ENCODE assay signal across 14 cellular contexts in the genomic region with DNA sequence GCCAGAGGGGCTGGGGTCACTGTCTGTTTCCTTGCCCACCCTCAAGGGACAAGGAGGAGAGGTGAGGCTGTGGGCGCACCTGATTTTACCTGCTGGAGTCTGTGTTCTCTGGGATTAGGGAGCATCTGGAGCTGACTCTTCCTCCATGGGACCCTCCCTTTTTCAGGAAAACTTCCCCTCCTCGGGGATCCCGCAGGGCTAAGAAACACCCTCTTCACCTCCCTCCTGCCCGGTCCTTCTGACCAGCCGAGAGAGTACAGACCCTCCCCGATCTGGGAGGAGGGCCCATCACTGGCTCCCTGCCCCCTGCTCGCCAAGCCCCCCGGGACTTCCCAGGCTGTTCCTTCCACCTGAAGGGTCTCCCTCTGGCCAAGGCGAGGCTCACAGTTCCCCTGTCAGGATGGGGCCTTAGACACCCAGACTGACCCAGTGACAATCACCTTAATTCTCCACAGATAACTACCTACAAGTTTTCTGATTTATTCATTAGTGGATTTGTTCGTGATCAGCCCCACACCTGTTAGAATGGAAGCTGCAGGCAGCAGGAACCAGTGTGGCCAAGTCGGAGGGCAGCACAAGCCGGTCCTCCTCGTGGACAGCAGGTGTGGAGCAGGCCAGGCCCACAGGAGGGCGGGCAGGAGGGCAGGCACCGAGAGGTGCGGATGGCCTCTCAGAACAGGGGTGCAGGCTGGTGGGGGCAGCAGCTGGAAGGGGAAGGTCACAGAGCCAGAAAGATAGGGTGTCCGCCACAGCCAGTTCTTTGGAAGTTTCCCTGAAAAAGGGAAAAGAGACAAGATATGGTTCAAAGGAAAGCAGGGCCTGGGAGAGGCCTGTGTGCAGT. TPM values are rescaled to one million over a fixed set of nuclear protein-coding genes. Genes with fewer than 3 reads are reported as not detected.
DNase-seq lines count a peak whose midpoint lies in the region; ATAC-seq and TF ChIP-seq lines count a peak whose summit lies in the region.
"Had no signal": no experiment of that assay in that cellular context is flagged by ENCODE, and none has a peak within 500 bp of the region (broad histone marks: within the 10 kb centered on the region; RNA-seq: fewer than 3 reads in every experiment).

No MANE protein-coding gene starts in this region.

- no peak for TF ChIP-seq CTCF in sigmoid colon (IDR thresholded peaks at IDR 0.05)

- WGBS in sigmoid colon, 2 donors, result 69 to 91% methylated on average over 17 of the region's 17 CpGs

- H3K36me3 ChIP-seq in sigmoid colon, result no peaks in the 10 kb centered on the region
- H3K36me3 ChIP-seq: tibial nerve had no signal

- TF ChIP-seq POLR2A in sigmoid colon (IDR thresholded peaks at IDR 0.05), result no peak

- peaks cover 0 to 32% (median 30%) of the 10 kb centered on the region in 4 donors for H3K4me1 ChIP-seq in sigmoid colon

- intact Hi-C loops in cardiac septum (cut with DNase I), result no loop called here
- intact Hi-C loops in sigmoid colon (cut with DNase I), result loop anchor here (5.0 kb wide), 2 partner anchors 34 to 49 kb away; partner anchors contain the start of gene NOC2L

- TF ChIP-seq EP300 in sigmoid colon (IDR thresholded peaks at IDR 0.05), result no peak

- DNase-seq in activated effector memory CD4-positive, alpha-beta T cell treated with anti-CD3 and anti-CD28 coated beads, Interleukin-2, amount 50 U/mL, for 16 hours, result peak; percentile 50
- DNase-seq in activated effector memory CD4-positive, alpha-beta T cell treated with Interleukin-2 at 50 U/mL for 16 hours, result no peak
- DNase-seq in NAMALWA (ENCODE audit: low spot score) (peak; percentile 3), cardiac septum (ENCODE audit: low spot score) (peak; percentile 61), sigmoid colon (peak; percentile 54), NOMO-1 (lab: John Stamatoyannopoulos, UW; ENCODE audit: unreplicated experiment in 2 of 2) (no peak)
- DNase-seq: activated T-cell treated with anti-CD3 and anti-CD28 coated beads, Interleukin-2, amount 50 U/mL, for 1 hour; NCI-H2029; NK-92 treated with Interleukin-12 subunit alpha and Interleukin-12 subunit beta, amount 100 ng/mL, for 24 hours had no signal

- peaks cover 0 to 48% (median 14%) of the 10 kb centered on the region in 3 donors for H3K27me3 ChIP-seq in sigmoid colon

- no peak overlapping the region for H3K4me3 ChIP-seq in sigmoid colon
- H3K4me3 ChIP-seq: tibial nerve had no signal

- no peak overlapping the region for H3K27ac ChIP-seq in sigmoid colon

- ATAC-seq in HG02981 (IDR thresholded peaks at IDR 0.05; ENCODE audit: unreplicated experiment) (no peak), HG03439 (IDR thresholded peaks at IDR 0.05; ENCODE audit: unreplicated experiment) (no peak)
- ATAC-seq: left lobe of liver had no signal

- no peaks in the 10 kb centered on the region for H3K9me3 ChIP-seq in sigmoid colon
- H3K9me3 ChIP-seq: tibial nerve had no signal

RNA-seq across cellular contexts. Expression of gene SAMD11, which starts 15.9 kb away (rescaled TPM):
- total RNA-seq in cardiac septum (10.2 TPM), sigmoid colon (1 to 10 TPM; 2.1 to 4.6 (median 4.2) TPM)
- polyA plus RNA-seq in sigmoid colon, result 1 to 10 TPM in 2 of 3 donors, under 1 TPM in 1; 0.60 to 4.9 (median 3.7) TPM
- total RNA-seq: SK-MEL-5 had no signal

RNA-seq across cellular contexts. Expression of gene NOC2L, which starts 51.2 kb away (rescaled TPM):
- total RNA-seq in cardiac septum, result 39.0 TPM
- 10 to 100 TPM; 26.0 to 32.6 (median 27.8) TPM for total RNA-seq in sigmoid colon
- 10 to 100 TPM; 25.4 to 81.6 (median 25.8) TPM for polyA plus RNA-seq in sigmoid colon

RNA-seq across cellular contexts. Expression of gene KLHL17, which starts 52.6 kb away (rescaled TPM):
- total RNA-seq in cardiac septum, result 4.8 TPM
- 10 to 100 TPM in 1 of 4 donors, 1 to 10 TPM in 3; 4.5 to 10.5 (median 5.1) TPM for total RNA-seq in sigmoid colon
- polyA plus RNA-seq in sigmoid colon, result 10 to 100 TPM in 1 of 3 donors, 1 to 10 TPM in 1, under 1 TPM in 1; 0.69 to 10.8 (median 1.2) TPM

RNA-seq across cellular contexts. Expression of gene PLEKHN1, which starts 58.5 kb away (rescaled TPM):
- total RNA-seq in cardiac septum (not detected), sigmoid colon (not detected)
- polyA plus RNA-seq in sigmoid colon, result 1 to 10 TPM in 1 of 3 donors, under 1 TPM in 1, not detected in 1; 0.46 to 1.5 TPM

Comparison
In these comparisons a context has a peak if more than half of its experiments do, and no peak if none do; other contexts are left out.
1. DNase-seq: peak in activated effector memory CD4-positive, alpha-beta T cell treated with anti-CD3 and anti-CD28 coated beads, Interleukin-2, amount 50 U/mL, for 16 hours (single experiment), NAMALWA (single experiment), cardiac septum (single experiment) and sigmoid colon (single experiment); none in activated effector memory CD4-positive, alpha-beta T cell treated with Interleukin-2 at 50 U/mL for 16 hours (single experiment) and NOMO-1 (0 of 2).